In genomic region chr4:139886798-139887197, GRCh38 we compare ENCODE assay signal across 11 cellular contexts.
DNase-seq lines count a peak whose midpoint lies in the region; ATAC-seq and TF ChIP-seq lines count a peak whose summit lies in the region.
"Had no signal": no experiment of that assay in that cellular context is flagged by ENCODE, and none has a peak within 500 bp of the region (broad histone marks: within the 10 kb centered on the region; RNA-seq: fewer than 3 reads in every experiment).

No MANE protein-coding gene starts in this region.

- H3K79me2 ChIP-seq in DOHH2 (ENCODE audit: control insufficient read depth, low read length) = peaks cover 5% of the 10 kb centered on the region; the same call in 1 of the 2 replicates

- H3K36me3 ChIP-seq in DOHH2 (ENCODE audit: control insufficient read depth, low read length) (peaks cover 3% of the 10 kb centered on the region; the same call in 1 of the 2 replicates), rectal smooth muscle tissue (ENCODE audit: control insufficient read depth, insufficient read depth, low read length) (no peaks in the 10 kb centered on the region)
- H3K36me3 ChIP-seq: WERI-Rb-1 had no signal

- ATAC-seq in foreskin keratinocyte = no peak

- peaks cover 2% of the 10 kb centered on the region; the same call in 1 of the 2 replicates for H3F3A ChIP-seq in DOHH2 (ENCODE audit: control insufficient read depth, insufficient read depth)

- no peak overlapping the region for H3K9ac ChIP-seq in rectal smooth muscle tissue (ENCODE audit: low read length)

- peak overlapping the region; percentile 96 for H3K4me2 ChIP-seq in DOHH2 (ENCODE audit: low read length)

- H3K4me1 ChIP-seq in DOHH2 (ENCODE audit: control insufficient read depth, low read length) (peaks cover 30% of the 10 kb centered on the region), foreskin keratinocyte (peaks cover 29% of the 10 kb centered on the region), rectal smooth muscle tissue (ENCODE audit: control insufficient read depth, insufficient read depth, low read length) (peaks cover 5% of the 10 kb centered on the region)

- no peak for DNase-seq in foreskin keratinocyte
- no peak for DNase-seq in stimulated activated CD4-positive, alpha-beta T cell treated with anti-CD3 and anti-CD28 coated beads, Interleukin-2, amount 100 ng/mL, for 48 hours
- DNase-seq in GF-D8 (lab: John Stamatoyannopoulos, UW) = no peak
- DNase-seq in anterior cingulate cortex (lab: John Stamatoyannopoulos, UW) = no peak
- no peak for DNase-seq in GM13977 (ENCODE audit: low spot score)
- DNase-seq: aorta, NCI-H226, WERI-Rb-1 had no signal

- no peaks in the 10 kb centered on the region for H3K9me3 ChIP-seq in DOHH2 (ENCODE audit: control insufficient read depth, insufficient read depth, low read length)

- TF ChIP-seq CTCF in DOHH2 (IDR thresholded peaks at IDR 0.05; ENCODE audit: low read depth, low read length, poor library complexity, severe bottlenecking) = no peak
- TF ChIP-seq CTCF in VCaP (conservative IDR thresholded peaks at IDR 0.05) = no peak
- TF ChIP-seq CTCF in foreskin keratinocyte (conservative IDR thresholded peaks at IDR 0.05) = no peak
- no peak for TF ChIP-seq CTCF in GM13977 (IDR thresholded peaks at IDR 0.05; ENCODE audit: extremely low read depth, insufficient read depth, missing control alignments)

- in situ Hi-C loops in GM13977 (cut with MboI; ENCODE audit: low pct_unique_long_range_greater_than_20kb, low sequenced_read_pairs, unreplicated experiment) = no loop called here

- H3K27ac ChIP-seq in DOHH2 (ENCODE audit: low read depth, low read length) (peak overlapping the region; percentile 49), VCaP (peak overlapping the region; percentile 96), foreskin keratinocyte (peak overlapping the region; percentile 71), rectal smooth muscle tissue (ENCODE audit: low read depth, low read length) (no peak overlapping the region)
- H3K27ac ChIP-seq: WERI-Rb-1 had no signal

- H3K27me3 ChIP-seq in DOHH2 (ENCODE audit: control insufficient read depth, low read length) (no peaks in the 10 kb centered on the region), foreskin keratinocyte (no peaks in the 10 kb centered on the region), rectal smooth muscle tissue (ENCODE audit: control insufficient read depth, insufficient read depth, low read length) (no peaks in the 10 kb centered on the region)

- no peaks in the 10 kb centered on the region for H3K9me2 ChIP-seq in DOHH2 (replicated peaks; ENCODE audit: control insufficient read depth, low read length)

- H4K20me1 ChIP-seq in DOHH2 (ENCODE audit: control insufficient read depth, insufficient read depth, low read depth, low read length) = no peaks in the 10 kb centered on the region

- H3K4me3 ChIP-seq in DOHH2 (ENCODE audit: low read length) = peak overlapping the region; percentile 69
- H3K4me3 ChIP-seq in rectal smooth muscle tissue (ENCODE audit: low read length) = peak overlapping the region; percentile 6
